Comparison of ENCODE assay signal across 25 cellular contexts in genomic region chr14:74265312-74265965, GRCh38. TPM values are rescaled to one million over a fixed set of nuclear protein-coding genes. Genes with fewer than 3 reads are reported as not detected.
DNase-seq lines count a peak whose midpoint lies in the region; ATAC-seq, FAIRE-seq and TF ChIP-seq lines count a peak whose summit lies in the region.
"Had no signal": no experiment of that assay in that cellular context is flagged by ENCODE, and none has a peak within 500 bp of the region (broad histone marks: within the 10 kb centered on the region; RNA-seq: fewer than 3 reads in every experiment).

No MANE protein-coding gene starts in this region.

- H3K4me1 ChIP-seq in mucosa of descending colon (ENCODE audit: low read depth), result no peaks in the 10 kb centered on the region
- peaks cover 19% of the 10 kb centered on the region for H3K4me1 ChIP-seq in mammary epithelial cell (ENCODE audit: insufficient read depth, low read length)
- H3K4me1 ChIP-seq: Caco-2 had no signal

- no peak overlapping the region for H3K27ac ChIP-seq in mammary epithelial cell (ENCODE audit: insufficient read depth, low read depth, low read length)
- H3K27ac ChIP-seq: SJSA1 had no signal

- H3K4me1 Mint-ChIP-seq in Calu3 (ENCODE audit: low read depth, unreplicated experiment), result peaks cover 14% of the 10 kb centered on the region
- H3K4me1 Mint-ChIP-seq in activated T-helper 17 cell treated with anti-CD3 and anti-CD28 coated beads, Interleukin-2, amount 50 U/mL, for 72 hours, result no peaks in the 10 kb centered on the region
- H3K4me1 Mint-ChIP-seq: CD4-positive, alpha-beta memory T cell had no signal

- in situ Hi-C loops in mammary epithelial cell (cut with MboI; ENCODE audit: low sequenced_read_pairs in 2 of 2), result no loop called here

- dilution Hi-C loops in mammary epithelial cell (cut with HindIII; ENCODE audit: low sequenced_read_pairs), result no loop called here

- peaks cover 7% of the 10 kb centered on the region for H3K27me3 Mint-ChIP-seq in Calu3 (ENCODE audit: unreplicated experiment)
- H3K27me3 Mint-ChIP-seq in activated T-helper 17 cell treated with anti-CD3 and anti-CD28 coated beads, Interleukin-2, amount 50 U/mL, for 72 hours, result peaks cover 8% of the 10 kb centered on the region

- H2AFZ ChIP-seq in mammary epithelial cell (ENCODE audit: low read depth, low read length), result no peak overlapping the region

- H3K36me3 ChIP-seq in mucosa of descending colon (ENCODE audit: low read depth) (no peaks in the 10 kb centered on the region), mammary epithelial cell (ENCODE audit: insufficient read depth, low read length) (no peaks in the 10 kb centered on the region)
- H3K36me3 ChIP-seq: SJSA1 had no signal

- no peak overlapping the region for H3K9ac ChIP-seq in mammary epithelial cell (ENCODE audit: insufficient read depth, low read length)

- H3K27ac Mint-ChIP-seq in Calu3 (ENCODE audit: unreplicated experiment), result peak overlapping the region; percentile 80
- H3K27ac Mint-ChIP-seq in activated T-helper 17 cell treated with anti-CD3 and anti-CD28 coated beads, Interleukin-2, amount 50 U/mL, for 72 hours, result peak overlapping the region; percentile 17
- H3K27ac Mint-ChIP-seq: HFFc6 had no signal

- peak overlapping the region; percentile 27 for H3K4me3 Mint-ChIP-seq in Calu3 (ENCODE audit: low read depth, unreplicated experiment)
- H3K4me3 Mint-ChIP-seq in activated T-helper 17 cell treated with anti-CD3 and anti-CD28 coated beads, Interleukin-2, amount 50 U/mL, for 72 hours, result no peak overlapping the region
- H3K4me3 Mint-ChIP-seq: CD4-positive, alpha-beta memory T cell; HFFc6 had no signal

- peak; percentile 68 for FAIRE-seq in HTR-8/SVneo (lab: Jason Lieb, UNC)
- no peak for FAIRE-seq in frontal cortex (lab: Jason Lieb, UNC)
- FAIRE-seq: RCC 7860 had no signal

- CTCF ChIA-PET in Calu3 (lab: Charles Lee), result no interaction called here
- CTCF ChIA-PET in mammary epithelial cell (lab: Charles Lee; ENCODE audit: low non-redundant PET), result no interaction called here

- WGBS in mammary epithelial cell (ENCODE audit: low coverage, missing lambda C conversion rate), result 80% methylated on average over 12 of the region's 13 CpGs

- H3K27me3 ChIP-seq in mammary epithelial cell (ENCODE audit: insufficient read depth, low read length), result no peaks in the 10 kb centered on the region
- H3K27me3 ChIP-seq: SJSA1 had no signal

- no peak overlapping the region for H3K4me2 ChIP-seq in mammary epithelial cell (ENCODE audit: insufficient read depth, low read depth, low read length)

- no peak overlapping the region for H3K4me3 ChIP-seq in mucosa of descending colon
- H3K4me3 ChIP-seq in mammary epithelial cell (replicated peaks in 1 of 3; ENCODE audit: insufficient read depth in 1 of 3, low read depth in 2 of 3, low read length in 3 of 3), result no peak overlapping the region
- H3K4me3 ChIP-seq: SJSA1 had no signal

- H4K20me1 ChIP-seq in mammary epithelial cell (ENCODE audit: insufficient read depth, low read length), result no peaks in the 10 kb centered on the region

- H3K79me2 ChIP-seq in mammary epithelial cell (ENCODE audit: insufficient read depth, low read length), result no peaks in the 10 kb centered on the region

- no peak for ATAC-seq in activated T-helper 17 cell treated with anti-CD3 and anti-CD28 coated beads, Interleukin-2, amount 50 U/mL, for 72 hours (replicated peaks)
- ATAC-seq in mucosa of descending colon, result peak; percentile 80
- ATAC-seq: Right ventricle myocardium inferior had no signal

- TF ChIP-seq CTCF in Calu3 (IDR thresholded peaks at IDR 0.05; ENCODE audit: unreplicated experiment) (no peak), mucosa of descending colon (IDR thresholded peaks at IDR 0.05) (no peak), mammary epithelial cell (conservative IDR thresholded peaks at IDR 0.05 in 1 of 2, IDR thresholded peaks at IDR 0.05 in 1 of 2; ENCODE audit: extremely low read depth in 1 of 2, insufficient read depth in 1 of 2, low read depth in 1 of 2, low read length in 2 of 2) (no peak)

- H3K9me3 ChIP-seq in mucosa of descending colon (no peaks in the 10 kb centered on the region), mammary epithelial cell (replicated peaks; ENCODE audit: insufficient read depth, low read length) (no peaks in the 10 kb centered on the region)
- H3K9me3 ChIP-seq: Caco-2, SJSA1 had no signal

- DNase-seq in Calu3 (peak; percentile 27), HTR-8/SVneo (ENCODE audit: insufficient read length, low spot score) (no peak), mucosa of descending colon (peak in 1 of 3 donors; percentile 22), mammary epithelial cell (no peak), DMS79 (lab: John Stamatoyannopoulos, UW) (no peak), hypothalamus (lab: John Stamatoyannopoulos, UW) (no peak), frontal cortex (ENCODE audit: low spot score in 2 of 2) (no peak)
- DNase-seq: Caco-2; CD4-positive, alpha-beta memory T cell; GF-D8; H9; HFFc6; KBM-7; NCI-H1092; NCI-H1436; NCI-H187 treated with DMSO at 0.1 percent for 48 hours; NCI-H774; OCI-M1 had no signal

- BruUV-seq in Calu3 (replicated peaks; lab: Mats Ljungman, UMichigan) (no TSS peak), mammary epithelial cell (replicated peaks; lab: Mats Ljungman, UMichigan) (no TSS peak)

- no peaks in the 10 kb centered on the region for H3K9me3 Mint-ChIP-seq in Calu3 (ENCODE audit: low read depth, unreplicated experiment)
- H3K9me3 Mint-ChIP-seq in activated T-helper 17 cell treated with anti-CD3 and anti-CD28 coated beads, Interleukin-2, amount 50 U/mL, for 72 hours, result no peaks in the 10 kb centered on the region
- H3K9me3 Mint-ChIP-seq: CD4-positive, alpha-beta memory T cell; H9; HFFc6 had no signal

- no peaks in the 10 kb centered on the region for H3K36me3 Mint-ChIP-seq in Calu3 (ENCODE audit: insufficient read depth, unreplicated experiment)
- H3K36me3 Mint-ChIP-seq in activated T-helper 17 cell treated with anti-CD3 and anti-CD28 coated beads, Interleukin-2, amount 50 U/mL, for 72 hours (ENCODE audit: low read depth), result no peaks in the 10 kb centered on the region
- H3K36me3 Mint-ChIP-seq: CD4-positive, alpha-beta memory T cell had no signal

- intact Hi-C loops in Calu3 (cut with micrococcal nuclease; ENCODE audit: unreplicated experiment), result no loop called here
- intact Hi-C loops in mucosa of descending colon (cut with DNase I, micrococcal nuclease), result no loop called here
- intact Hi-C loops in mammary epithelial cell (cut with micrococcal nuclease), result no loop called here

RNA-seq across cellular contexts. Expression of gene VSX2, which starts 26.2 kb away (rescaled TPM):
- total RNA-seq in Calu3 (2022) (not detected in 2 replicates), mucosa of descending colon (not detected), mammary epithelial cell (not detected), frontal cortex (not detected)
- total RNA-seq in activated T-helper 17 cell treated with anti-CD3 and anti-CD28 coated beads, Interleukin-2, amount 50 U/mL, for 72 hours, result not detected
- not detected for polyA plus RNA-seq in mammary epithelial cell
- not detected for polyA minus RNA-seq in mammary epithelial cell
- total RNA-seq: A673; Caco-2; CD4-positive, alpha-beta memory T cell; H9; HFFc6; NCI-H460; Right ventricle myocardium inferior; SJSA1 had no signal
- polyA plus RNA-seq: BJ; CD4-positive, alpha-beta memory T cell had no signal

RNA-seq across cellular contexts. Expression of gene ABCD4, which starts 37.3 kb away (rescaled TPM):
- total RNA-seq in Calu3 (2022) (59.6 and 72.4 TPM in 2 replicates), mucosa of descending colon (10 to 100 TPM; 41.9 to 71.3 (median 53.8) TPM), mammary epithelial cell (10 to 100 TPM; 30.1 to 31.0 TPM), frontal cortex (21.2 TPM)
- total RNA-seq in activated T-helper 17 cell treated with anti-CD3 and anti-CD28 coated beads, Interleukin-2, amount 50 U/mL, for 72 hours, result 10 to 100 TPM; 55.4 to 57.1 TPM
- polyA plus RNA-seq in mammary epithelial cell, result 13.2 TPM
- 27.0 TPM for polyA minus RNA-seq in mammary epithelial cell
